8 cellular contexts compared by ENCODE assay signal in the genomic region with DNA sequence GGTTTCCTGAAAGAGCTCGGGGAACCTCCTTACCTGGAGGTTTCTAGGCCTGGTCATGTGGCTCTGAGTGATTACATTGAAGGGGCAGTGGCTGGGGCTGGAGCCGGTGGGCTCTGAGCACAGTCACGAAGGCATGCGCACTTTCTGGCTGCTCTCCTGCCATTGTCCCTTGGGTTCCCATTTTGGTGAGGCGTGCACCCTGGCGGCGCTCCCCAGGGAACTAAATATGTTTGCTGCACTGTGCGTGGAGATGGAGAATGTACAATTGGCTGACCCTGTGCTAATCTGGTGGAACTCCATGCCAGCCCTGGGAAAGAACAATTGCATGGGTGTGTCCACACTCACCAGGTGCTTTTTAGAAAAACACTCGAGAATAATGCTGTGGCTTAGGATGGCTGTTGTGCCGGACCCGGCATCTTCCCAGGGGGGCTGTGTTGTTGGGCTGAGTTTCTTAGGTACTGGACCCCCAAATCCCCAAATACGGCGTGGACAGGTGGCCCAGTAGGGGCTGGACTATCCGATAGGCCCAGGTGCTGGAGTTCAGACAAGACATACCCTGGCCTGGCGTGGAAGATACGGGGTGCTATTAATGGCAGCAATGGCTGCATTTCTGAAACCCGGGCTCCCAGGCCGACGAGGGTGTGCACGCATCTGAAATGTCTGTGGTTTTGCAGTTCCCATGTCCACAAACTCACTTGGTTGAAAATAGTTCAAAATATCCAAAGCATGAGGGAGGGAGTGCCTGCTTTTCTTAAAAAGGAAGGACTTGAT.
DNase-seq lines count a peak whose midpoint lies in the region; ATAC-seq and TF ChIP-seq lines count a peak whose summit lies in the region.

No MANE protein-coding gene starts in this region.

- WGBS in right cardiac atrium = 66% methylated on average over 20 of the region's 20 CpGs
- WGBS in spleen, 5 donors = 61 to 74% (median 66%) methylated on average over 16 to 20 of the region's 20 CpGs

- DNase-seq in T-helper 17 cell (peak in 1 of 3 donors; percentile 3), right cardiac atrium (peak in 2 of 3 donors; percentile 43 to 59), spleen (peak; percentile 72), NCI-H526 (lab: John Stamatoyannopoulos, UW) (no peak), iPS-NIHi11 (ENCODE audit: low spot score) (no peak)

- H3K27me3 ChIP-seq in right cardiac atrium (ENCODE audit: control insufficient read depth, insufficient read depth) = no peaks in the 10 kb centered on the region
- H3K27me3 ChIP-seq in spleen (replicated peaks in 1 of 7) = no peaks in the 10 kb centered on the region

- H3K9me3 ChIP-seq in T-helper 17 cell (ENCODE audit: control insufficient read depth, low read length, poor library complexity, severe bottlenecking) (no peaks in the 10 kb centered on the region), right cardiac atrium (ENCODE audit: control insufficient read depth, low read length) (no peaks in the 10 kb centered on the region), spleen (no peaks in the 10 kb centered on the region)

- H3K4me1 ChIP-seq in right cardiac atrium (ENCODE audit: control insufficient read depth, insufficient read depth, low read length) = peaks cover 22% of the 10 kb centered on the region
- H3K4me1 ChIP-seq in spleen = peaks cover 44 to 92% (median 76%) of the 10 kb centered on the region in 6 donors

- H3K4me1 Mint-ChIP-seq in IgD-negative memory B cell (peaks cover 26 to 31% (median 29%) of the 10 kb centered on the region in 3 donors), T-helper 17 cell (peaks cover 51% of the 10 kb centered on the region)

- TF ChIP-seq CTCF in spleen (IDR thresholded peaks at IDR 0.05 in 8 of 11, conservative IDR thresholded peaks at IDR 0.05 in 3 of 11) = no peak

- no peaks in the 10 kb centered on the region for H3K9me3 Mint-ChIP-seq in IgD-negative memory B cell

- H3K27ac Mint-ChIP-seq in IgD-negative memory B cell = peak overlapping the region in 2 of 3 donors; percentile 32 to 69
- peak overlapping the region; percentile 85 for H3K27ac Mint-ChIP-seq in T-helper 17 cell

- intact Hi-C loops in right cardiac atrium (cut with DNase I) (loop anchor here in 1 of 4 donors (5.0 kb wide), 1 partner anchor 39 kb away; no protein-coding TSS in a partner anchor), spleen (cut with DNase I; ENCODE audit: low total_unique reads) (no loop called here)

- H3K4me3 ChIP-seq in right cardiac atrium (ENCODE audit: low read length) = no peak overlapping the region
- peak overlapping the region in 1 of 8 donors; percentile 98 for H3K4me3 ChIP-seq in spleen

- H3K4me3 Mint-ChIP-seq in IgD-negative memory B cell (peak overlapping the region; percentile 17 to 90 (median 34)), T-helper 17 cell (peak overlapping the region; percentile 99)

- no peaks in the 10 kb centered on the region for H3K36me3 ChIP-seq in spleen

- H3K27ac ChIP-seq in right cardiac atrium (ENCODE audit: low read length) (peak overlapping the region; percentile 10), spleen (peak overlapping the region in 5 of 8 donors; percentile 91 to 95 (median 94))

- ATAC-seq in T-helper 17 cell (no peak), right cardiac atrium (no peak), GM21619 (IDR thresholded peaks at IDR 0.05; ENCODE audit: unreplicated experiment) (no peak), GM21423 (IDR thresholded peaks at IDR 0.05; ENCODE audit: unreplicated experiment) (no peak)

- no peak for TF ChIP-seq POLR2A in spleen (IDR thresholded peaks at IDR 0.05)

- H3K36me3 Mint-ChIP-seq in IgD-negative memory B cell (no peaks in the 10 kb centered on the region), T-helper 17 cell (ENCODE audit: low read depth) (peaks cover 6% of the 10 kb centered on the region)

- H3K27me3 Mint-ChIP-seq in IgD-negative memory B cell = no peaks in the 10 kb centered on the region
- no peaks in the 10 kb centered on the region for H3K27me3 Mint-ChIP-seq in T-helper 17 cell

Comparison
In these comparisons a context has a peak if more than half of its experiments do, and no peak if none do; other contexts are left out.
1. DNase-seq: peak in right cardiac atrium (2 of 3) and spleen (single experiment); none in NCI-H526 (0 of 2) and iPS-NIHi11 (single experiment).